Comparison of ENCODE assay signal across 1 cellular context in genomic region chr19:17424743-17425365, GRCh38.
TF ChIP-seq lines count a peak whose summit lies in the region.

No MANE protein-coding gene starts in this region.

TF ChIP-seq in HEK293, 187 proteins besides CTCF, POLR2A, EP300 and RAD21 (continued from another document):
- no peak for TF ChIP-seq KLF7 (tag by site-specific recombination; IDR thresholded peaks at IDR 0.05; ENCODE audit: borderline replicate concordance)
- no peak for TF ChIP-seq ZFP3 (tag by site-specific recombination; IDR thresholded peaks at IDR 0.05; ENCODE audit: low read depth)
- TF ChIP-seq ZNF174 (tag by site-specific recombination; IDR thresholded peaks at IDR 0.05): no peak
- no peak for TF ChIP-seq TSHZ1 (tag by site-specific recombination; IDR thresholded peaks at IDR 0.05; ENCODE audit: borderline replicate concordance)
- TF ChIP-seq ZSCAN30 (tag by site-specific recombination; IDR thresholded peaks at IDR 0.05): peak; percentile 32; the same call in 1 of the 2 replicates
- peak; percentile 82; the same call in 1 of the 2 replicates for TF ChIP-seq KLF1 (tag by site-specific recombination; IDR thresholded peaks at IDR 0.05)
- TF ChIP-seq ZNF626 (tag by site-specific recombination; IDR thresholded peaks at IDR 0.05): no peak
- TF ChIP-seq ZNF560 (tag by site-specific recombination; IDR thresholded peaks at IDR 0.05; ENCODE audit: borderline replicate concordance): no peak
- peak; percentile 85 for TF ChIP-seq ZNF341 (tag by site-specific recombination; IDR thresholded peaks at IDR 0.05; ENCODE audit: low read depth)
- TF ChIP-seq ZNF596 (tag by site-specific recombination; IDR thresholded peaks at IDR 0.05): no peak
- no peak for TF ChIP-seq ZNF843 (tag by site-specific recombination; IDR thresholded peaks at IDR 0.05)
- peak; percentile 55 for TF ChIP-seq SP7 (tag by site-specific recombination; IDR thresholded peaks at IDR 0.05)
- peak; percentile 63 for TF ChIP-seq ZNF692 (tag by site-specific recombination; IDR thresholded peaks at IDR 0.05)
- no peak for TF ChIP-seq ZNF146 (tag by site-specific recombination; IDR thresholded peaks at IDR 0.05)
- TF ChIP-seq ZEB2 (tag by site-specific recombination; IDR thresholded peaks at IDR 0.05): peak; percentile 59; the same call in 1 of the 2 replicates
- TF ChIP-seq ZBTB48 (tag by site-specific recombination; IDR thresholded peaks at IDR 0.05): no peak
- no peak for TF ChIP-seq ZFP37 (tag by site-specific recombination; IDR thresholded peaks at IDR 0.05)
- no peak for TF ChIP-seq ZBTB49 (tag by site-specific recombination; IDR thresholded peaks at IDR 0.05; ENCODE audit: low read depth)
- no peak for TF ChIP-seq ZNF148 (tag by site-specific recombination; IDR thresholded peaks at IDR 0.05; ENCODE audit: borderline replicate concordance)
- no peak for TF ChIP-seq ZNF776 (tag by site-specific recombination; IDR thresholded peaks at IDR 0.05; ENCODE audit: borderline replicate concordance)
- TF ChIP-seq SCRT2 (tag by site-specific recombination; IDR thresholded peaks at IDR 0.05): peak; percentile 87
- no peak for TF ChIP-seq ZNF184 (tag by site-specific recombination; IDR thresholded peaks at IDR 0.05)
- TF ChIP-seq ZSCAN4 (tag by site-specific recombination; IDR thresholded peaks at IDR 0.05): no peak
- TF ChIP-seq GLIS2 (tag by site-specific recombination; IDR thresholded peaks at IDR 0.05): peak; percentile 91
- no peak for TF ChIP-seq OVOL3 (tag by site-specific recombination; IDR thresholded peaks at IDR 0.05)
- TF ChIP-seq ZNF391 (tag by site-specific recombination; IDR thresholded peaks at IDR 0.05; ENCODE audit: borderline replicate concordance, low read depth): no peak
- TF ChIP-seq REST (tag by site-specific recombination; IDR thresholded peaks at IDR 0.05): peak; percentile 46; the same call in 1 of the 2 replicates
- peak; percentile 90 for TF ChIP-seq KLF16 (tag by site-specific recombination; IDR thresholded peaks at IDR 0.05)
- TF ChIP-seq ZNF404 (tag by site-specific recombination; IDR thresholded peaks at IDR 0.05): no peak
- TF ChIP-seq YY2 (tag by site-specific recombination; IDR thresholded peaks at IDR 0.05): no peak
